9 cellular contexts compared by ENCODE assay signal in genomic region chr2:176178271-176178806, GRCh38. TPM values are rescaled to one million over a fixed set of nuclear protein-coding genes. Genes with fewer than 3 reads are reported as not detected.
DNase-seq lines count a peak whose midpoint lies in the region; ATAC-seq, FAIRE-seq and TF ChIP-seq lines count a peak whose summit lies in the region.
"Had no signal": no experiment of that assay in that cellular context is flagged by ENCODE, and none has a peak within 500 bp of the region (broad histone marks: within the 10 kb centered on the region; RNA-seq: fewer than 3 reads in every experiment).

No MANE protein-coding gene starts in this region.

- no TSS peak for BruUV-seq in K562 (replicated peaks; lab: Mats Ljungman, UMichigan)

- peak; percentile 42 for ATAC-seq in K562
- no peak for ATAC-seq in GM19467 (IDR thresholded peaks at IDR 0.05; ENCODE audit: unreplicated experiment)
- ATAC-seq in HG03469 (IDR thresholded peaks at IDR 0.05; ENCODE audit: unreplicated experiment) = no peak

- H3K79me2 ChIP-seq in K562 (ENCODE audit: control insufficient read depth, insufficient read depth, low read length) = no peaks in the 10 kb centered on the region

- H3K27me3 Mint-ChIP-seq in nephron (ENCODE audit: low read depth) = peaks cover 29% of the 10 kb centered on the region

- peak overlapping the region; percentile 97 to 100 (median 99) for H3K27ac Mint-ChIP-seq in nephron

- H3K4me2 ChIP-seq in K562 (ENCODE audit: insufficient read depth, low read length) = no peak overlapping the region

- H3K9me1 ChIP-seq in K562 (ENCODE audit: control insufficient read depth, insufficient read depth, low read length) = no peaks in the 10 kb centered on the region

- WGBS in K562 (ENCODE audit: insufficient coverage, low coverage, missing lambda C conversion rate) = 12% methylated on average over 35 of the region's 40 CpGs

- peaks cover 61% of the 10 kb centered on the region for H3K4me1 Mint-ChIP-seq in nephron

- no peak for TF ChIP-seq RAD21 in K562 (CRISPR knock-in tag; conservative IDR thresholded peaks at IDR 0.05 in 1 of 2, IDR thresholded peaks at IDR 0.05 in 1 of 2)

- TF ChIP-seq POLR2A in K562 (conservative IDR thresholded peaks at IDR 0.05) = no peak

- H3K4me1 ChIP-seq in K562 (replicated peaks in 1 of 2; ENCODE audit: control insufficient read depth in 2 of 2, insufficient read depth in 2 of 2, low read length in 2 of 2) = peaks cover 0 to 20% of the 10 kb centered on the region in 2 experiments; a peak in 2 of 5 replicates

- FAIRE-seq in K562 (lab: Jason Lieb, UNC) = no peak

- H3K36me3 ChIP-seq in MG63 (no peaks in the 10 kb centered on the region), K562 (ENCODE audit: control insufficient read depth, insufficient read depth, low read length) (no peaks in the 10 kb centered on the region)

- CTCF ChIA-PET in K562 (lab: Yijun Ruan, JAX; ENCODE audit: low intra/inter-chr PET ratio) = no interaction called here

- H3K27ac ChIP-seq in K562 (ENCODE audit: extremely low read depth, low read depth, low read length) = no peak overlapping the region

- H3K36me3 Mint-ChIP-seq in nephron (ENCODE audit: low read depth) = peaks cover 10% of the 10 kb centered on the region

- DNase-seq in DMS 273 (lab: John Stamatoyannopoulos, UW; ENCODE audit: unreplicated experiment) (peak; percentile 92), MG63 (peak; percentile 23), K562 (ENCODE audit: extremely low read depth in 1 of 4, low spot score in 3 of 4) (peak in 1 of 4 experiments; percentile 14), GM19238 (ENCODE audit: insufficient read length, low spot score) (no peak), hippocampal formation (lab: John Stamatoyannopoulos, UW) (no peak)

- intact Hi-C loops in K562 (cut with micrococcal nuclease) = no loop called here

- H3K27me3 ChIP-seq in MG63 (no peaks in the 10 kb centered on the region), K562 (ENCODE audit: control insufficient read depth in 2 of 2, insufficient read depth in 2 of 2, low read length in 2 of 2) (peaks cover 55 to 62% of the 10 kb centered on the region in 2 experiments)

- no peaks in the 10 kb centered on the region for H3K9me3 Mint-ChIP-seq in nephron

- in situ Hi-C loops in K562 (cut with MboI) = no loop called here

- no peak overlapping the region for H3K9ac ChIP-seq in K562 (ENCODE audit: insufficient read depth in 1 of 2, low read depth in 2 of 2, low read length in 2 of 2)

- TF ChIP-seq EP300 in K562 (IDR thresholded peaks at IDR 0.05; ENCODE audit: low read length) = no peak

- H2AFZ ChIP-seq in K562 (ENCODE audit: low read depth, low read length) = no peak overlapping the region

- TF ChIP-seq CTCF in K562 (IDR thresholded peaks at IDR 0.05 in 2 of 3, conservative IDR thresholded peaks at IDR 0.05 in 1 of 3; ENCODE audit: insufficient read depth in 2 of 3, low read depth in 1 of 3, low read length in 3 of 3) (no peak), nephron (IDR thresholded peaks at IDR 0.05; ENCODE audit: unreplicated experiment in 3 of 3) (no peak)

- H3K9me3 ChIP-seq in MG63 (no peaks in the 10 kb centered on the region), K562 (replicated peaks; ENCODE audit: control insufficient read depth, insufficient read depth, low read depth, low read length) (no peaks in the 10 kb centered on the region)

- H3K4me3 ChIP-seq in MG63 (peak overlapping the region; percentile 43), K562 (no peak overlapping the region)

- POLR2A ChIA-PET in K562 (lab: Yijun Ruan, JAX) = interaction anchor here (0.7 kb wide), 1 partner anchor 39 kb away, joined by 3 read pairs; no protein-coding TSS in a partner anchor

- H4K20me1 ChIP-seq in K562 (replicated peaks; ENCODE audit: control insufficient read depth, insufficient read depth, low read length) = no peaks in the 10 kb centered on the region; the same call in 1 of the 2 replicates

- H3K4me3 Mint-ChIP-seq in nephron = peak overlapping the region; percentile 80 to 93 (median 84)

RNA-seq across cellular contexts. Expression of gene HOXD1, which starts 10.1 kb away (rescaled TPM):
- total RNA-seq in MG63 (2014; rRNA removed; shearing (Covaris generic); ENCODE audit: low replicate concordance) = 0.20 TPM in 1 of 2 replicates, not detected in the other
- total RNA-seq in K562 (2011; cell fraction: chromatin; rRNA removed; ENCODE audit: low replicate concordance) = not detected in 2 replicates
- not detected in 2 replicates for total RNA-seq in K562 (2011; cell fraction: nucleolus; rRNA removed)
- total RNA-seq in K562 (2011; cell fraction: nucleoplasm; rRNA removed) = not detected in 2 replicates
- not detected in 2 replicates for total RNA-seq in K562 (2014; rRNA removed)
- not detected in 2 replicates for total RNA-seq in K562 (2014; rRNA removed; fragmentation: Illumina TruSeq; extraction: Trizol)
- total RNA-seq in K562 (2015; rRNA removed; fragmentation: Illumina TruSeq; extraction: Trizol) = not detected in 2 replicates
- total RNA-seq in K562 (2021) = not detected in 2 replicates
- not detected in 2 replicates for polyA plus RNA-seq in K562 (2011; rRNA removed)
- polyA plus RNA-seq in K562 (2011; cell fraction: cytosol; rRNA removed) = 0.03 TPM in 1 of 2 replicates, not detected in the other
- not detected in 2 replicates for polyA plus RNA-seq in K562 (2011; cell fraction: nucleus; rRNA removed)
- not detected in 2 replicates for polyA plus RNA-seq in K562 (2012)
- not detected in 2 replicates for polyA plus RNA-seq in K562 (2014; fragmentation: Illumina TruSeq; extraction: Trizol)
- not detected for polyA plus RNA-seq in K562 (2014; fragmentation: Nextera tagmentation; extraction: Ambion mirVana)
- not detected in 2 replicates for polyA plus RNA-seq in K562 (2014; rRNA removed)
- not detected in 2 replicates for polyA minus RNA-seq in K562 (2011; rRNA and poly(A)+ RNA removed)
- not detected in 2 replicates for polyA minus RNA-seq in K562 (2011; cell fraction: cytosol; rRNA and poly(A)+ RNA removed)
- polyA minus RNA-seq in K562 (2011; cell fraction: nucleus; rRNA and poly(A)+ RNA removed) = not detected in 2 replicates
- total RNA-seq: activated CD8-positive, alpha-beta memory T cell treated with anti-CD3 and anti-CD28 coated beads for 36 hours had no signal

RNA-seq across cellular contexts. Expression of gene HOXD3, which starts 21.2 kb away (rescaled TPM):
- 0.32 and 1.5 TPM in 2 replicates for total RNA-seq in MG63 (2014; rRNA removed; shearing (Covaris generic); ENCODE audit: low replicate concordance)
- not detected in 2 replicates for total RNA-seq in K562 (2011; cell fraction: chromatin; rRNA removed; ENCODE audit: low replicate concordance)
- not detected in 2 replicates for total RNA-seq in K562 (2011; cell fraction: nucleolus; rRNA removed)
- not detected in 2 replicates for total RNA-seq in K562 (2011; cell fraction: nucleoplasm; rRNA removed)
- total RNA-seq in K562 (2014; rRNA removed) (not detected in 2 replicates), K562 (2014; rRNA removed; fragmentation: Illumina TruSeq; extraction: Trizol) (not detected in 2 replicates), K562 (2015; rRNA removed; fragmentation: Illumina TruSeq; extraction: Trizol) (not detected in 2 replicates), K562 (2021) (not detected in 2 replicates)
- polyA plus RNA-seq in K562 (2011; rRNA removed) (not detected in 2 replicates), K562 (2014; fragmentation: Illumina TruSeq; extraction: Trizol) (not detected in 2 replicates), K562 (2014; fragmentation: Nextera tagmentation; extraction: Ambion mirVana) (not detected), K562 (2014; rRNA removed) (not detected in 2 replicates)
- not detected in 2 replicates for polyA plus RNA-seq in K562 (2011; cell fraction: cytosol; rRNA removed)
- not detected in 2 replicates for polyA plus RNA-seq in K562 (2011; cell fraction: nucleus; rRNA removed)
- polyA plus RNA-seq in K562 (2012) = not detected in 2 replicates
- not detected in 2 replicates for polyA minus RNA-seq in K562 (2011; rRNA and poly(A)+ RNA removed)
- not detected in 2 replicates for polyA minus RNA-seq in K562 (2011; cell fraction: cytosol; rRNA and poly(A)+ RNA removed)
- polyA minus RNA-seq in K562 (2011; cell fraction: nucleus; rRNA and poly(A)+ RNA removed) = not detected in 2 replicates
- total RNA-seq: activated CD8-positive, alpha-beta memory T cell treated with anti-CD3 and anti-CD28 coated beads for 36 hours had no signal

RNA-seq across cellular contexts. Expression of gene HOXD4, which starts 27.0 kb away (rescaled TPM):
- 0.26 TPM in 1 of 2 replicates, not detected in the other for total RNA-seq in MG63 (2014; rRNA removed; shearing (Covaris generic); ENCODE audit: low replicate concordance)
- total RNA-seq in K562 (2011; cell fraction: chromatin; rRNA removed; ENCODE audit: low replicate concordance) = not detected in 2 replicates
- total RNA-seq in K562 (2011; cell fraction: nucleolus; rRNA removed) = not detected in 2 replicates
- not detected in 2 replicates for total RNA-seq in K562 (2011; cell fraction: nucleoplasm; rRNA removed)
- not detected in 2 replicates for total RNA-seq in K562 (2014; rRNA removed)
- not detected in 2 replicates for total RNA-seq in K562 (2014; rRNA removed; fragmentation: Illumina TruSeq; extraction: Trizol)
- total RNA-seq in K562 (2015; rRNA removed; fragmentation: Illumina TruSeq; extraction: Trizol) = not detected in 2 replicates
- total RNA-seq in K562 (2021) = not detected in 2 replicates
- polyA plus RNA-seq in K562 (2011; rRNA removed) = not detected in 2 replicates
- 0.04 TPM in 1 of 2 replicates, not detected in the other for polyA plus RNA-seq in K562 (2011; cell fraction: cytosol; rRNA removed)
- polyA plus RNA-seq in K562 (2011; cell fraction: nucleus; rRNA removed) = not detected in 2 replicates
- polyA plus RNA-seq in K562 (2012) = 0.11 TPM in 1 of 2 replicates, not detected in the other
- polyA plus RNA-seq in K562 (2014; fragmentation: Illumina TruSeq; extraction: Trizol) = not detected in 2 replicates
- polyA plus RNA-seq in K562 (2014; fragmentation: Nextera tagmentation; extraction: Ambion mirVana) = not detected
- not detected in 2 replicates for polyA plus RNA-seq in K562 (2014; rRNA removed)
- not detected in 2 replicates for polyA minus RNA-seq in K562 (2011; rRNA and poly(A)+ RNA removed)
- not detected in 2 replicates for polyA minus RNA-seq in K562 (2011; cell fraction: cytosol; rRNA and poly(A)+ RNA removed)
- polyA minus RNA-seq in K562 (2011; cell fraction: nucleus; rRNA and poly(A)+ RNA removed) = not detected in 2 replicates
- total RNA-seq: activated CD8-positive, alpha-beta memory T cell treated with anti-CD3 and anti-CD28 coated beads for 36 hours had no signal

RNA-seq across cellular contexts. Expression of gene HOXD8, which starts 48.8 kb away (rescaled TPM):
- 13.4 and 15.5 TPM in 2 replicates for total RNA-seq in MG63 (2014; rRNA removed; shearing (Covaris generic); ENCODE audit: low replicate concordance)
- not detected in 2 replicates for total RNA-seq in K562 (2011; cell fraction: chromatin; rRNA removed; ENCODE audit: low replicate concordance)
- total RNA-seq in K562 (2011; cell fraction: nucleolus; rRNA removed) = not detected in 2 replicates
- total RNA-seq in K562 (2011; cell fraction: nucleoplasm; rRNA removed) = not detected in 2 replicates
- not detected in 2 replicates for total RNA-seq in K562 (2014; rRNA removed)
- 0.15 TPM in 1 of 2 replicates, not detected in the other for total RNA-seq in K562 (2014; rRNA removed; fragmentation: Illumina TruSeq; extraction: Trizol)
- not detected in 2 replicates for total RNA-seq in K562 (2015; rRNA removed; fragmentation: Illumina TruSeq; extraction: Trizol)
- total RNA-seq in K562 (2021) = not detected in 2 replicates
- not detected in 2 replicates for polyA plus RNA-seq in K562 (2011; rRNA removed)
- not detected in 2 replicates for polyA plus RNA-seq in K562 (2011; cell fraction: cytosol; rRNA removed)
- not detected in 2 replicates for polyA plus RNA-seq in K562 (2011; cell fraction: nucleus; rRNA removed)
- polyA plus RNA-seq in K562 (2012) = 0.57 TPM in 1 of 2 replicates, not detected in the other
- not detected in 2 replicates for polyA plus RNA-seq in K562 (2014; fragmentation: Illumina TruSeq; extraction: Trizol)
- under 1 TPM in 1 of 2 experiments, not detected in 1; 0.04 TPM for polyA plus RNA-seq in K562 (2014; fragmentation: Nextera tagmentation; extraction: Ambion mirVana)
- 0.30 TPM in 1 of 2 replicates, not detected in the other for polyA plus RNA-seq in K562 (2014; rRNA removed)
- not detected in 2 replicates for polyA minus RNA-seq in K562 (2011; rRNA and poly(A)+ RNA removed)
- polyA minus RNA-seq in K562 (2011; cell fraction: cytosol; rRNA and poly(A)+ RNA removed) = not detected in 2 replicates
- 0.22 TPM in 1 of 2 replicates, not detected in the other for polyA minus RNA-seq in K562 (2011; cell fraction: nucleus; rRNA and poly(A)+ RNA removed)
- total RNA-seq: activated CD8-positive, alpha-beta memory T cell treated with anti-CD3 and anti-CD28 coated beads for 36 hours had no signal

RNA-seq across cellular contexts. Expression of gene HOXD9, which starts 55.8 kb away (rescaled TPM):
- total RNA-seq in MG63 (2014; rRNA removed; shearing (Covaris generic); ENCODE audit: low replicate concordance) = 0.16 and 2.3 TPM in 2 replicates
- not detected in 2 replicates for total RNA-seq in K562 (2011; cell fraction: chromatin; rRNA removed; ENCODE audit: low replicate concordance)
- total RNA-seq in K562 (2011; cell fraction: nucleolus; rRNA removed) = not detected in 2 replicates
- not detected in 2 replicates for total RNA-seq in K562 (2011; cell fraction: nucleoplasm; rRNA removed)
- total RNA-seq in K562 (2014; rRNA removed) (not detected in 2 replicates), K562 (2014; rRNA removed; fragmentation: Illumina TruSeq; extraction: Trizol) (not detected in 2 replicates), K562 (2015; rRNA removed; fragmentation: Illumina TruSeq; extraction: Trizol) (not detected in 2 replicates), K562 (2021) (not detected in 2 replicates)
- polyA plus RNA-seq in K562 (2011; rRNA removed) (not detected in 2 replicates), K562 (2014; fragmentation: Illumina TruSeq; extraction: Trizol) (not detected in 2 replicates), K562 (2014; fragmentation: Nextera tagmentation; extraction: Ambion mirVana) (not detected), K562 (2014; rRNA removed) (not detected in 2 replicates)
- polyA plus RNA-seq in K562 (2011; cell fraction: cytosol; rRNA removed) = not detected in 2 replicates
- not detected in 2 replicates for polyA plus RNA-seq in K562 (2011; cell fraction: nucleus; rRNA removed)
- not detected in 2 replicates for polyA plus RNA-seq in K562 (2012)
- polyA minus RNA-seq in K562 (2011; rRNA and poly(A)+ RNA removed) = not detected in 2 replicates
- polyA minus RNA-seq in K562 (2011; cell fraction: cytosol; rRNA and poly(A)+ RNA removed) = not detected in 2 replicates
- polyA minus RNA-seq in K562 (2011; cell fraction: nucleus; rRNA and poly(A)+ RNA removed) = not detected in 2 replicates
- total RNA-seq: activated CD8-positive, alpha-beta memory T cell treated with anti-CD3 and anti-CD28 coated beads for 36 hours had no signal

Comparison
In these comparisons a context has a peak if more than half of its experiments do, and no peak if none do; other contexts are left out.
1. DNase-seq: peak in DMS 273 (single experiment) and MG63 (single experiment); none in GM19238 (single experiment) and hippocampal formation (0 of 2).